16 cellular contexts compared by ENCODE assay signal in the genomic region with DNA sequence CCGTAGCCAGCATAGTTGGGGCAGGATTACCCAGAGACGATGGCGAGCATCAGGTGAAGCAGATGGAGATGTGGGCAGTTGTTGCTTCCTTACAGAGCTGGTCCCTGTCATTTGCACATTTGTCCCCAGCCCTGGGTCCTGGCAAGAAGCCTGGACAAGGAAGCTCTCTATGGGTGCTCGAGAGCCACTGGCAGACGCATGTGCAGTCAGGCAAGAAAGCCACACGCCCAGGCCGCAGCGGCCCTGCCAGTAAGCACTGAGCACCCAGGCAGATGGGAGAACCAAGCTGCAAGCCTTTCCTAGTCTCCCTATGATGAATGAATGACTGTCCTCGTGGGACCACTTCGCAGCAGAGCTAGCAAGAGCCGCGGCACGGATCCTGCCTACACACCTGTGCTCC.
DNase-seq lines count a peak whose midpoint lies in the region; ATAC-seq and TF ChIP-seq lines count a peak whose summit lies in the region.
"Had no signal": no experiment of that assay in that cellular context is flagged by ENCODE, and none has a peak within 500 bp of the region (broad histone marks: within the 10 kb centered on the region; RNA-seq: fewer than 3 reads in every experiment).

No MANE protein-coding gene starts in this region.

- no peak overlapping the region for H3K27ac ChIP-seq in psoas muscle

- no peak overlapping the region for H3K4me3 ChIP-seq in psoas muscle
- H3K4me3 ChIP-seq: Peyer's patch had no signal

- no peak for TF ChIP-seq CTCF in psoas muscle (IDR thresholded peaks at IDR 0.05)
- no peak for TF ChIP-seq CTCF in CD14-positive monocyte (IDR thresholded peaks at IDR 0.05)

- no peaks in the 10 kb centered on the region for H3K9me3 ChIP-seq in psoas muscle
- H3K9me3 ChIP-seq: Peyer's patch had no signal

- H3K27me3 ChIP-seq in psoas muscle (ENCODE audit: insufficient read depth in 3 of 3, low read length in 2 of 3) = no peaks in the 10 kb centered on the region
- H3K27me3 ChIP-seq: Peyer's patch had no signal

- peak; percentile 35 to 67 (median 43) for ATAC-seq in psoas muscle

- WGBS in psoas muscle, 3 donors = 54 to 80% (median 57%) methylated on average over 13 of the region's 13 CpGs

- no peak overlapping the region for H3K4me3 Mint-ChIP-seq in activated naive CD4-positive, alpha-beta T cell treated with anti-CD3 and anti-CD28 coated beads, Interleukin-2, amount 10 ng/mL, durations not matched to agents 7 days and 5 days
- H3K4me3 Mint-ChIP-seq in activated naive CD4-positive, alpha-beta T cell treated with anti-CD3 and anti-CD28 coated beads for 36 hours = no peak overlapping the region
- no peak overlapping the region for H3K4me3 Mint-ChIP-seq in CD14-positive monocyte
- H3K4me3 Mint-ChIP-seq: brain had no signal

- peaks cover 18% of the 10 kb centered on the region for H3K36me3 Mint-ChIP-seq in activated naive CD4-positive, alpha-beta T cell treated with anti-CD3 and anti-CD28 coated beads, Interleukin-2, amount 10 ng/mL, durations not matched to agents 7 days and 5 days
- H3K36me3 Mint-ChIP-seq in activated naive CD4-positive, alpha-beta T cell treated with anti-CD3 and anti-CD28 coated beads for 36 hours (ENCODE audit: low read depth) = peaks cover 4% of the 10 kb centered on the region
- no peaks in the 10 kb centered on the region for H3K36me3 Mint-ChIP-seq in CD14-positive monocyte
- H3K36me3 Mint-ChIP-seq: brain, naive B cell had no signal

- no peaks in the 10 kb centered on the region for H3K27me3 Mint-ChIP-seq in activated naive CD4-positive, alpha-beta T cell treated with anti-CD3 and anti-CD28 coated beads, Interleukin-2, amount 10 ng/mL, durations not matched to agents 7 days and 5 days
- no peaks in the 10 kb centered on the region for H3K27me3 Mint-ChIP-seq in activated naive CD4-positive, alpha-beta T cell treated with anti-CD3 and anti-CD28 coated beads for 36 hours (ENCODE audit: low read depth)
- H3K27me3 Mint-ChIP-seq in CD14-positive monocyte (ENCODE audit: low read depth in 3 of 3) = peaks cover 2 to 5% (median 5%) of the 10 kb centered on the region in 3 donors

- peak overlapping the region; percentile 98 for H3K27ac Mint-ChIP-seq in activated naive CD4-positive, alpha-beta T cell treated with anti-CD3 and anti-CD28 coated beads, Interleukin-2, amount 10 ng/mL, durations not matched to agents 7 days and 5 days
- H3K27ac Mint-ChIP-seq in activated naive CD4-positive, alpha-beta T cell treated with anti-CD3 and anti-CD28 coated beads for 36 hours = no peak overlapping the region
- H3K27ac Mint-ChIP-seq in CD14-positive monocyte = no peak overlapping the region
- H3K27ac Mint-ChIP-seq: brain had no signal

- H3K4me1 Mint-ChIP-seq in activated naive CD4-positive, alpha-beta T cell treated with anti-CD3 and anti-CD28 coated beads, Interleukin-2, amount 10 ng/mL, durations not matched to agents 7 days and 5 days = peaks cover 81% of the 10 kb centered on the region
- peaks cover 71% of the 10 kb centered on the region for H3K4me1 Mint-ChIP-seq in activated naive CD4-positive, alpha-beta T cell treated with anti-CD3 and anti-CD28 coated beads for 36 hours (ENCODE audit: low read depth)
- peaks cover 10% of the 10 kb centered on the region for H3K4me1 Mint-ChIP-seq in CD14-positive monocyte

- DNase-seq in activated naive CD4-positive, alpha-beta T cell treated with anti-CD3 and anti-CD28 coated beads, Interleukin-2, amount 10 ng/mL, durations not matched to agents 7 days and 5 days = no peak
- no peak for DNase-seq in activated naive CD4-positive, alpha-beta T cell treated with anti-CD3 and anti-CD28 coated beads for 36 hours
- DNase-seq in NCI-H187 treated with DMSO at 0.1 percent for 48 hours (lab: John Stamatoyannopoulos, UW) (peak; percentile 29), anterior cingulate cortex (lab: John Stamatoyannopoulos, UW) (peak in 38 of 58 donors; percentile 11 to 85 (median 39)), psoas muscle (no peak), amniotic stem cell (lab: John Stamatoyannopoulos, UW) (no peak), globus pallidus (ENCODE audit: low spot score) (no peak), CD14-positive monocyte (ENCODE audit: low spot score) (no peak)
- DNase-seq: activated CD8-positive, alpha-beta memory T cell treated with anti-CD3 and anti-CD28 coated beads, Interleukin-2, amount 50 U/mL, for 4 hours; AML-193; GDM1; GOT3; naive B cell; NCI-H2227 treated with DMSO at 0.1 percent for 48 hours; Peyer's patch had no signal

- CTCF ChIA-PET in activated naive CD4-positive, alpha-beta T cell treated with anti-CD3 and anti-CD28 coated beads, Interleukin-2, amount 10 ng/mL, durations not matched to agents 7 days and 5 days (lab: Charles Lee) = interaction anchor here (0.6 to 1.5 kb wide), 2 partner anchors 11 to 399 kb away, joined by 3 to 5 read pairs; no protein-coding TSS in a partner anchor
- CTCF ChIA-PET in activated naive CD4-positive, alpha-beta T cell treated with anti-CD3 and anti-CD28 coated beads for 36 hours (lab: Charles Lee) = interaction anchor here (1.0 to 1.8 kb wide), 2 partner anchors 25 to 29 kb away, joined by 3 to 5 read pairs; no protein-coding TSS in a partner anchor

- no peaks in the 10 kb centered on the region for H3K4me1 ChIP-seq in psoas muscle

- intact Hi-C loops in activated naive CD4-positive, alpha-beta T cell treated with anti-CD3 and anti-CD28 coated beads for 36 hours (cut with micrococcal nuclease) = loop anchor here (10.0 kb wide), 2 partner anchors 291 to 521 kb away; a partner anchor contains a TSS
- intact Hi-C loops in psoas muscle (cut with DNase I) (no loop called here), CD14-positive monocyte (cut with micrococcal nuclease) (no loop called here)

- peaks cover 6% of the 10 kb centered on the region for H3K9me3 Mint-ChIP-seq in activated naive CD4-positive, alpha-beta T cell treated with anti-CD3 and anti-CD28 coated beads, Interleukin-2, amount 10 ng/mL, durations not matched to agents 7 days and 5 days
- peaks cover 7% of the 10 kb centered on the region for H3K9me3 Mint-ChIP-seq in activated naive CD4-positive, alpha-beta T cell treated with anti-CD3 and anti-CD28 coated beads for 36 hours
- H3K9me3 Mint-ChIP-seq in CD14-positive monocyte = peaks cover 0 to 8% (median 3%) of the 10 kb centered on the region in 7 donors
- H3K9me3 Mint-ChIP-seq: brain, naive B cell had no signal

- H3K36me3 ChIP-seq in psoas muscle (ENCODE audit: insufficient read depth in 1 of 2, low read depth in 1 of 2) = no peaks in the 10 kb centered on the region
- H3K36me3 ChIP-seq: Peyer's patch had no signal

Comparison
In these comparisons a context has a peak if more than half of its experiments do, and no peak if none do; other contexts are left out.
1. DNase-seq: peak in NCI-H187 treated with DMSO at 0.1 percent for 48 hours (single experiment) and anterior cingulate cortex (38 of 58); none in activated naive CD4-positive, alpha-beta T cell treated with anti-CD3 and anti-CD28 coated beads, Interleukin-2, amount 10 ng/mL, durations not matched to agents 7 days and 5 days (single experiment), activated naive CD4-positive, alpha-beta T cell treated with anti-CD3 and anti-CD28 coated beads for 36 hours (single experiment), psoas muscle (0 of 2), amniotic stem cell (single experiment), globus pallidus (single experiment) and CD14-positive monocyte (single experiment).